ENCODE assay signal across 9 cellular contexts in genomic region chr18:39497819-39498218, GRCh38.
"Had no signal": no experiment of that assay in that cellular context is flagged by ENCODE, and none has a peak within 500 bp of the region (broad histone marks: within the 10 kb centered on the region; RNA-seq: fewer than 3 reads in every experiment).

No MANE protein-coding gene starts in this region.

- H3K36me3 Mint-ChIP-seq: IgD-negative memory B cell had no signal

- H3K4me3 Mint-ChIP-seq: GM23338, H9, HFFc6, IgD-negative memory B cell had no signal

- H3K9ac ChIP-seq: KMS-11 had no signal

- H3K9me3 Mint-ChIP-seq: HFFc6 had no signal

- DNase-seq: H9, HCEC 1CT, HFFc6, KBM-7 had no signal

- H3K4me2 ChIP-seq: GM23338, KMS-11 had no signal

- H3K4me1 Mint-ChIP-seq: IgD-negative memory B cell had no signal

- H2AFZ ChIP-seq: GM23338 had no signal

- H3K27ac Mint-ChIP-seq: GM23338, H9, HFFc6, IgD-negative memory B cell had no signal

- H3K27me3 Mint-ChIP-seq: IgD-negative memory B cell had no signal

- H3K4me3 ChIP-seq: GM23338 had no signal

- H3K27ac ChIP-seq: HL-60, KMS-11 had no signal

- ATAC-seq: GM23338, HepG2 had no signal
